In the genomic region with DNA sequence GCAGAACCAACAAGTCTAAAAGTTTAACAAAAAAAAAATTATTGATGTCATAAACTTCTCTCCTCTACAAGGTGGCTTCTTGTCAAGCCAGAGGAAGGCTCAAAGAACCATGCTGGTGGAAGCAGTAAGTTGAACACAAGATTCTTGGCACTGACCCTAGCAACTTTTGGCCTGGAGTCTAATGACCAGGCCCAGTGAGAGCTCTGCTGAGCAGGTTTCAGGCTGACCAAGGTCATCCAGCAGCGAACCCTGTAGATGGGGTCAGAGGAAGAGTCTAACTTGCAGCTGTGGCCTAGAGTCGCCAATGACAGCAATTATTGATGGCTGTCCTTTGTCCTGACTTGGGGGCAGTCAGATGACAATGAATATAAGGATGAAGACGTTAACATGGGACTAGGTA, we compare ENCODE assay signal across 17 cellular contexts. TPM values are rescaled to one million over a fixed set of nuclear protein-coding genes. Genes with fewer than 3 reads are reported as not detected.
DNase-seq lines count a peak whose midpoint lies in the region; ATAC-seq and TF ChIP-seq lines count a peak whose summit lies in the region.
"Had no signal": no experiment of that assay in that cellular context is flagged by ENCODE, and none has a peak within 500 bp of the region (broad histone marks: within the 10 kb centered on the region; RNA-seq: fewer than 3 reads in every experiment).

No MANE protein-coding gene starts in this region.

- H3K27me3 Mint-ChIP-seq in WTC11 (ENCODE audit: low read depth): no peaks in the 10 kb centered on the region
- no peaks in the 10 kb centered on the region for H3K27me3 Mint-ChIP-seq in neural crest cell (ENCODE audit: low read depth)
- no peaks in the 10 kb centered on the region for H3K27me3 Mint-ChIP-seq in activated CD4-positive, alpha-beta memory T cell treated with anti-CD3 and anti-CD28 coated beads for 36 hours
- H3K27me3 Mint-ChIP-seq: CD4-positive, alpha-beta memory T cell; IgD-negative memory B cell had no signal

- H3K4me3 ChIP-seq in HUES48 (ENCODE audit: low read depth, low read length): no peak overlapping the region
- H3K4me3 ChIP-seq in thyroid gland (replicated peaks in 1 of 3): no peak overlapping the region
- H3K4me3 ChIP-seq: A549, GM12878 had no signal

- 59 to 62% methylated on average over 3 of the region's 3 CpGs for WGBS in thyroid gland, 2 donors

- H3K27ac Mint-ChIP-seq in WTC11: peak overlapping the region; percentile 4; the same call in 1 of the 2 replicates
- H3K27ac Mint-ChIP-seq in neural crest cell (ENCODE audit: unreplicated experiment): peak overlapping the region; percentile 24
- no peak overlapping the region for H3K27ac Mint-ChIP-seq in activated CD4-positive, alpha-beta memory T cell treated with anti-CD3 and anti-CD28 coated beads for 36 hours
- H3K27ac Mint-ChIP-seq: CD4-positive, alpha-beta memory T cell; HFFc6; IgD-negative memory B cell had no signal

- H3K4me1 Mint-ChIP-seq in WTC11 (peaks cover 52% of the 10 kb centered on the region), neural crest cell (peaks cover 9% of the 10 kb centered on the region)
- H3K4me1 Mint-ChIP-seq in activated CD4-positive, alpha-beta memory T cell treated with anti-CD3 and anti-CD28 coated beads for 36 hours (ENCODE audit: low read depth): no peaks in the 10 kb centered on the region
- H3K4me1 Mint-ChIP-seq: CD4-positive, alpha-beta memory T cell; IgD-negative memory B cell had no signal

- no peak overlapping the region for H3K9ac ChIP-seq in HUES48 (ENCODE audit: low read depth, low read length)

- no peak for DNase-seq in WTC11 (ENCODE audit: low spot score)
- no peak for DNase-seq in neural crest cell (ENCODE audit: low read depth, low spot score)
- DNase-seq in activated CD4-positive, alpha-beta memory T cell treated with anti-CD3 and anti-CD28 coated beads for 36 hours: no peak
- DNase-seq in thyroid gland: no peak
- DNase-seq: BE2C; CD4-positive, alpha-beta memory T cell; DMS79; GOT3; HCEC 1CT; HFFc6 had no signal

- H3K9me3 Mint-ChIP-seq in WTC11 (0 out of 2 replicates have a peak, but pooled peaks cover 5% of the 10 kb centered on the region), neural crest cell (no peaks in the 10 kb centered on the region)
- H3K9me3 Mint-ChIP-seq in activated CD4-positive, alpha-beta memory T cell treated with anti-CD3 and anti-CD28 coated beads for 36 hours: no peaks in the 10 kb centered on the region
- H3K9me3 Mint-ChIP-seq: HFFc6 had no signal

- no peaks in the 10 kb centered on the region for H3K27me3 ChIP-seq in HUES48 (ENCODE audit: control insufficient read depth, insufficient read depth, low read length)
- no peaks in the 10 kb centered on the region for H3K27me3 ChIP-seq in thyroid gland
- H3K27me3 ChIP-seq: BE2C had no signal

- H3K4me1 ChIP-seq in HUES48 (ENCODE audit: control insufficient read depth, insufficient read depth, low read length): peaks cover 45% of the 10 kb centered on the region
- H3K4me1 ChIP-seq in thyroid gland: no peaks in the 10 kb centered on the region
- H3K4me1 ChIP-seq: A549, BE2C had no signal

- no peaks in the 10 kb centered on the region for H3K36me3 Mint-ChIP-seq in WTC11
- no peaks in the 10 kb centered on the region for H3K36me3 Mint-ChIP-seq in neural crest cell (ENCODE audit: low read depth)
- no peaks in the 10 kb centered on the region for H3K36me3 Mint-ChIP-seq in activated CD4-positive, alpha-beta memory T cell treated with anti-CD3 and anti-CD28 coated beads for 36 hours
- H3K36me3 Mint-ChIP-seq: CD4-positive, alpha-beta memory T cell; IgD-negative memory B cell had no signal

- H3K9me3 ChIP-seq in HUES48 (ENCODE audit: control insufficient read depth, insufficient read depth, low read length) (no peaks in the 10 kb centered on the region), thyroid gland (no peaks in the 10 kb centered on the region)
- H3K9me3 ChIP-seq: A549, BE2C had no signal

- intact Hi-C loops in activated CD4-positive, alpha-beta memory T cell treated with anti-CD3 and anti-CD28 coated beads for 36 hours (cut with micrococcal nuclease): no loop called here
- intact Hi-C loops in thyroid gland (cut with DNase I): no loop called here

- ATAC-seq in WTC11 (no peak; the same call in 1 of the 2 replicates), HG02973 (IDR thresholded peaks at IDR 0.05; ENCODE audit: unreplicated experiment) (no peak)
- ATAC-seq: A549, GM12878 had no signal

- CTCF ChIA-PET in WTC11 (lab: Charles Lee): no interaction called here
- CTCF ChIA-PET in activated CD4-positive, alpha-beta memory T cell treated with anti-CD3 and anti-CD28 coated beads for 36 hours (lab: Charles Lee): no interaction called here

- H3K27ac ChIP-seq in HUES48 (ENCODE audit: low read depth, low read length): peak overlapping the region; percentile 80
- no peak overlapping the region for H3K27ac ChIP-seq in thyroid gland
- H3K27ac ChIP-seq: A549, C4-2B, HL-60 had no signal

- H3K4me3 Mint-ChIP-seq in WTC11 (no peak overlapping the region), neural crest cell (no peak overlapping the region)
- no peak overlapping the region for H3K4me3 Mint-ChIP-seq in activated CD4-positive, alpha-beta memory T cell treated with anti-CD3 and anti-CD28 coated beads for 36 hours
- H3K4me3 Mint-ChIP-seq: CD4-positive, alpha-beta memory T cell; HFFc6; IgD-negative memory B cell had no signal

- no peak for TF ChIP-seq CTCF in WTC11 (IDR thresholded peaks at IDR 0.05)
- no peak for TF ChIP-seq CTCF in neural crest cell (conservative IDR thresholded peaks at IDR 0.05)
- TF ChIP-seq CTCF in thyroid gland (IDR thresholded peaks at IDR 0.05): no peak

- TF ChIP-seq POLR2A in thyroid gland (IDR thresholded peaks at IDR 0.05): no peak

- H3K36me3 ChIP-seq in HUES48 (ENCODE audit: control insufficient read depth, insufficient read depth, low read length) (no peaks in the 10 kb centered on the region), thyroid gland (no peaks in the 10 kb centered on the region)
- H3K36me3 ChIP-seq: BE2C had no signal

- POLR2A ChIA-PET in WTC11 (lab: Charles Lee): no interaction called here
- POLR2A ChIA-PET in activated CD4-positive, alpha-beta memory T cell treated with anti-CD3 and anti-CD28 coated beads for 36 hours (lab: Charles Lee): no interaction called here

TF ChIP-seq in WTC11, 78 proteins besides CTCF, POLR2A, EP300 and RAD21 (continues in another document):
- TF ChIP-seq NR3C1 (CRISPR knock-in tag; conservative IDR thresholded peaks at IDR 0.05; ENCODE audit: low read depth) (no peak), TCF7 (CRISPR knock-in tag; IDR thresholded peaks at IDR 0.05; ENCODE audit: low read depth) (no peak), JUN (CRISPR knock-in tag; IDR thresholded peaks at IDR 0.05) (no peak), IRF2 (CRISPR knock-in tag; IDR thresholded peaks at IDR 0.05; ENCODE audit: borderline replicate concordance, low read depth) (no peak), ZNF532 (CRISPR knock-in tag; IDR thresholded peaks at IDR 0.05; ENCODE audit: borderline replicate concordance) (no peak)
- TF ChIP-seq, protein P1, sequence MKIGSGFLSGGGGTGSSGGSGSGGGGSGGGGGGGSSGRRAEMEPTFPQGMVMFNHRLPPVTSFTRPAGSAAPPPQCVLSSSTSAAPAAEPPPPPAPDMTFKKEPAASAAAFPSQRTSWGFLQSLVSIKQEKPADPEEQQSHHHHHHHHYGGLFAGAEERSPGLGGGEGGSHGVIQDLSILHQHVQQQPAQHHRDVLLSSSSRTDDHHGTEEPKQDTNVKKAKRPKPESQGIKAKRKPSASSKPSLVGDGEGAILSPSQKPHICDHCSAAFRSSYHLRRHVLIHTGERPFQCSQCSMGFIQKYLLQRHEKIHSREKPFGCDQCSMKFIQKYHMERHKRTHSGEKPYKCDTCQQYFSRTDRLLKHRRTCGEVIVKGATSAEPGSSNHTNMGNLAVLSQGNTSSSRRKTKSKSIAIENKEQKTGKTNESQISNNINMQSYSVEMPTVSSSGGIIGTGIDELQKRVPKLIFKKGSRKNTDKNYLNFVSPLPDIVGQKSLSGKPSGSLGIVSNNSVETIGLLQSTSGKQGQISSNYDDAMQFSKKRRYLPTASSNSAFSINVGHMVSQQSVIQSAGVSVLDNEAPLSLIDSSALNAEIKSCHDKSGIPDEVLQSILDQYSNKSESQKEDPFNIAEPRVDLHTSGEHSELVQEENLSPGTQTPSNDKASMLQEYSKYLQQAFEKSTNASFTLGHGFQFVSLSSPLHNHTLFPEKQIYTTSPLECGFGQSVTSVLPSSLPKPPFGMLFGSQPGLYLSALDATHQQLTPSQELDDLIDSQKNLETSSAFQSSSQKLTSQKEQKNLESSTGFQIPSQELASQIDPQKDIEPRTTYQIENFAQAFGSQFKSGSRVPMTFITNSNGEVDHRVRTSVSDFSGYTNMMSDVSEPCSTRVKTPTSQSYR (CRISPR knock-in tag; IDR thresholded peaks at IDR 0.05): no peak

RNA-seq across cellular contexts. Expression of gene PDZRN3, which starts 43.1 kb away (rescaled TPM):
- 7.1 to 9.5 TPM (median 8.8 TPM) in 3 replicates for total RNA-seq in WTC11 (2021)
- 11.3 and 12.2 TPM in 2 replicates for total RNA-seq in neural crest cell
- not detected for total RNA-seq in activated CD4-positive, alpha-beta memory T cell treated with anti-CD3 and anti-CD28 coated beads for 36 hours
- total RNA-seq in thyroid gland: 1 to 10 TPM; 4.4 to 8.3 (median 6.0) TPM
- total RNA-seq: CD4-positive, alpha-beta memory T cell had no signal
